In the genomic region with DNA sequence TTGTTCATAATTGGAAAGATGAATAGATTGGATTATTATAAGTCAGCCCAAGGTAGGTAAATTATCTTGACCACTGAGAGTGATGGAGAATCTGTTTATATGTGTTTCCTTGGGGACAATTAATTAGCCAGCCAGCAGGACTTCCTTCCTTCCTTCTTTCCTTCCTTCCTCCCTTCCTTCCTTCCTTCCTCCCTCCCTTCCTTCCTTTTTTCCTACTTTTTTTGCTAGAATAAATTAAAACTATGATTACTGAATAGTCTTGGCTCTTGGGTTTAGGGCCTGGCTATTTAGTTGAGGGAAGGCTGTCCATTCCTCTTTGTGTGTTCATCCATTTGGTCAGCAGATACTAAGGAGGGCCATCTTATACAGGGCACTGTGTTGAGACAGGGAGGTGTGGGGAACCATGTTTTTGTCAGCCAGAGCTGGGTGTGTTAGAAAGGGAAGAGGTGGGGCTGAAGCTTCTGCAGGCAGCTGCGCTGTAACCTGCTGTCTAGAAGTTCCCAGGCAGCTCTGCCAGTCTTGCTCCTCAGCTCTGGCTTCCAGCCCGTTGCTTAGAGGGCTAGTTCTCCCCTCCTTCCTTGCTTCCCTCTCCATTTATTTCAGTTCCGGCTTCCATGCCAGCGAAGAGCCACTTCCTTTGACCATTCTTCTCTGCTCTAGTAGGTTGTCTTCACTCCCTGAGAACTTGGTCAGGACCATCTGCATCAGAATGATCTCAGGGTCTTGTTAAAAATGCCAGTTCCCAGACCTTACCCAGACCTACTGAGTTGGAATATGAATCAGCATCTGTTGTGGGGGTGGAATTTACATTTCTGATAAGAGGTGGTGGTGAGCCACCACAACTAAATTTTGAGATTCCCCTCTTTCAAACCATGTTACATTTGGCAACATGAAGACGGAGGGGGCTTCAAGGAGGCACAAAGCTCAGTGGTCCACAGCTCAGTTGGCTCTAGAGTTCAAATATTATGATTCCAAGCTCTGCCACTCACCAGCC, we compare ENCODE assay signal across 19 cellular contexts.
DNase-seq lines count a peak whose midpoint lies in the region; ATAC-seq and TF ChIP-seq lines count a peak whose summit lies in the region.
"Had no signal": no experiment of that assay in that cellular context is flagged by ENCODE, and none has a peak within 500 bp of the region (broad histone marks: within the 10 kb centered on the region; RNA-seq: fewer than 3 reads in every experiment).

No MANE protein-coding gene starts in this region.

- H3K36me3 ChIP-seq in MG63 (no peaks in the 10 kb centered on the region), SK-N-SH (replicated peaks in 1 of 2; ENCODE audit: control insufficient read depth in 1 of 2, insufficient read depth in 2 of 2, low read length in 1 of 2) (no peaks in the 10 kb centered on the region)
- no peaks in the 10 kb centered on the region for H3K36me3 ChIP-seq in CD8-positive, alpha-beta T cell (ENCODE audit: insufficient read depth, low read length)
- H3K36me3 ChIP-seq: colonic mucosa, Peyer's patch, prostate gland had no signal

- no peak overlapping the region for H2AFZ ChIP-seq in SK-N-SH (ENCODE audit: low read depth)
- H2AFZ ChIP-seq: hepatocyte had no signal

- no peak overlapping the region for H3K4me3 ChIP-seq in MG63
- H3K4me3 ChIP-seq in SK-N-SH (ENCODE audit: low read depth in 2 of 2, low read length in 1 of 2): no peak overlapping the region
- no peak overlapping the region for H3K4me3 ChIP-seq in CD8-positive, alpha-beta T cell (ENCODE audit: low read depth, low read length)
- H3K4me3 ChIP-seq: A549, colonic mucosa, hepatocyte, Peyer's patch, prostate gland had no signal

- no peaks in the 10 kb centered on the region for H3F3A ChIP-seq in SK-N-SH (replicated peaks; ENCODE audit: insufficient read depth)

- peak overlapping the region; percentile 42 for H3K27ac Mint-ChIP-seq in activated CD4-positive, alpha-beta T cell treated with anti-CD3 and anti-CD28 coated beads for 36 hours
- H3K27ac Mint-ChIP-seq in endothelial cell (ENCODE audit: unreplicated experiment): peak overlapping the region; percentile 42
- H3K27ac Mint-ChIP-seq in CD8-positive, alpha-beta T cell: no peak overlapping the region
- H3K27ac Mint-ChIP-seq: naive thymus-derived CD4-positive, alpha-beta T cell had no signal

- H3K4me1 ChIP-seq in SK-N-SH (ENCODE audit: control insufficient read depth in 1 of 2, insufficient read depth in 2 of 2, low read depth in 1 of 2, low read length in 1 of 2): peaks cover 5 to 15% of the 10 kb centered on the region in 2 experiments; a peak in 2 of 4 replicates
- no peaks in the 10 kb centered on the region for H3K4me1 ChIP-seq in CD8-positive, alpha-beta T cell (ENCODE audit: insufficient read depth, low read length)
- H3K4me1 ChIP-seq: colonic mucosa, Peyer's patch, prostate gland had no signal

- peak; percentile 47 for ATAC-seq in activated CD4-positive, alpha-beta T cell treated with anti-CD3 and anti-CD28 coated beads for 36 hours
- no peak for ATAC-seq in GM19397 (IDR thresholded peaks at IDR 0.05; ENCODE audit: unreplicated experiment)
- no peak for ATAC-seq in CD8-positive, alpha-beta T cell
- ATAC-seq: A549; left colon; naive thymus-derived CD4-positive, alpha-beta T cell had no signal

- H3K9ac ChIP-seq in SK-N-SH: no peak overlapping the region

- no peak overlapping the region for H3K4me2 ChIP-seq in SK-N-SH
- H3K4me2 ChIP-seq: A549, hepatocyte had no signal

- no peak for TF ChIP-seq RAD21 in SK-N-SH (IDR thresholded peaks at IDR 0.05; ENCODE audit: low read length)

- POLR2A ChIA-PET in activated CD4-positive, alpha-beta T cell treated with anti-CD3 and anti-CD28 coated beads for 36 hours (lab: Charles Lee): no interaction called here
- POLR2A ChIA-PET in SK-N-SH (lab: Yijun Ruan, JAX): no interaction called here
- POLR2A ChIA-PET in CD8-positive, alpha-beta T cell (lab: Charles Lee): no interaction called here

- TF ChIP-seq CTCF in endothelial cell (IDR thresholded peaks at IDR 0.05; ENCODE audit: unreplicated experiment) (no peak), SK-N-SH (IDR thresholded peaks at IDR 0.05) (no peak)
- no peak for TF ChIP-seq CTCF in CD8-positive, alpha-beta T cell (IDR thresholded peaks at IDR 0.05)

- no peak overlapping the region for H3K4me3 Mint-ChIP-seq in activated CD4-positive, alpha-beta T cell treated with anti-CD3 and anti-CD28 coated beads for 36 hours
- H3K4me3 Mint-ChIP-seq in endothelial cell (ENCODE audit: unreplicated experiment): no peak overlapping the region
- H3K4me3 Mint-ChIP-seq in CD8-positive, alpha-beta T cell: no peak overlapping the region
- H3K4me3 Mint-ChIP-seq: CD8-positive, alpha-beta memory T cell; naive thymus-derived CD4-positive, alpha-beta T cell had no signal

- no peaks in the 10 kb centered on the region for H4K20me1 ChIP-seq in SK-N-SH (ENCODE audit: insufficient read depth)

- H3K27me3 Mint-ChIP-seq in activated CD4-positive, alpha-beta T cell treated with anti-CD3 and anti-CD28 coated beads for 36 hours: peaks cover 23% of the 10 kb centered on the region
- H3K27me3 Mint-ChIP-seq in endothelial cell (ENCODE audit: unreplicated experiment): peaks cover 3% of the 10 kb centered on the region
- H3K27me3 Mint-ChIP-seq in CD8-positive, alpha-beta T cell (ENCODE audit: low read depth): peaks cover 19% of the 10 kb centered on the region

- H3K9me3 ChIP-seq in MG63: no peaks in the 10 kb centered on the region
- no peaks in the 10 kb centered on the region for H3K9me3 ChIP-seq in SK-N-SH
- H3K9me3 ChIP-seq in CD8-positive, alpha-beta T cell (ENCODE audit: low read length): no peaks in the 10 kb centered on the region
- H3K9me3 ChIP-seq: A549, colonic mucosa, Peyer's patch, prostate gland had no signal

- no peaks in the 10 kb centered on the region for H3K79me2 ChIP-seq in SK-N-SH (ENCODE audit: insufficient read depth)
- H3K79me2 ChIP-seq: hepatocyte had no signal

- no peaks in the 10 kb centered on the region for H3K9me3 Mint-ChIP-seq in activated CD4-positive, alpha-beta T cell treated with anti-CD3 and anti-CD28 coated beads for 36 hours (ENCODE audit: low read depth)
- no peaks in the 10 kb centered on the region for H3K9me3 Mint-ChIP-seq in endothelial cell (ENCODE audit: unreplicated experiment)
- H3K9me3 Mint-ChIP-seq in CD8-positive, alpha-beta T cell: no peaks in the 10 kb centered on the region
- H3K9me3 Mint-ChIP-seq: naive thymus-derived CD4-positive, alpha-beta T cell had no signal

- intact Hi-C loops in activated CD4-positive, alpha-beta T cell treated with anti-CD3 and anti-CD28 coated beads for 36 hours (cut with DNase I, micrococcal nuclease): loop anchor here in 1 of 2 experiments (10.0 kb wide), 1 partner anchor 367 kb away; a partner anchor contains a TSS
- intact Hi-C loops in CD8-positive, alpha-beta T cell (cut with DNase I, micrococcal nuclease): no loop called here

- no peak for TF ChIP-seq EP300 in SK-N-SH (IDR thresholded peaks at IDR 0.05; ENCODE audit: borderline replicate concordance in 1 of 2, low read depth in 1 of 2, low read length in 1 of 2)

- peaks cover 11% of the 10 kb centered on the region for H3K4me1 Mint-ChIP-seq in activated CD4-positive, alpha-beta T cell treated with anti-CD3 and anti-CD28 coated beads for 36 hours
- peaks cover 9% of the 10 kb centered on the region for H3K4me1 Mint-ChIP-seq in endothelial cell (ENCODE audit: unreplicated experiment)
- no peaks in the 10 kb centered on the region for H3K4me1 Mint-ChIP-seq in CD8-positive, alpha-beta T cell (ENCODE audit: low read depth)
- H3K4me1 Mint-ChIP-seq: CD8-positive, alpha-beta memory T cell had no signal

- no peak for DNase-seq in activated CD4-positive, alpha-beta T cell treated with anti-CD3 and anti-CD28 coated beads for 36 hours
- DNase-seq in activated CD4-positive, alpha-beta T cell treated with anti-CD3 and anti-CD28 coated beads for 48 hours: no peak
- DNase-seq in MG63: peak; percentile 34
- no peak for DNase-seq in endothelial cell (ENCODE audit: low spot score)
- DNase-seq in pons (ENCODE audit: low spot score): peak; percentile 37
- DNase-seq in SK-N-SH: no peak
- no peak for DNase-seq in CD8-positive, alpha-beta T cell
- DNase-seq: amniotic stem cell; CD8-positive, alpha-beta memory T cell; colonic mucosa; left colon; naive thymus-derived CD4-positive, alpha-beta T cell; NCI-H1930; Peyer's patch; stimulated activated CD4-positive, alpha-beta T cell treated with anti-CD3 and anti-CD28 coated beads, Interleukin-15, amount 100 ng/mL, for 24 hours had no signal

- H3K27ac ChIP-seq in SK-N-SH (ENCODE audit: low read depth in 2 of 2, low read length in 1 of 2): no peak overlapping the region
- no peak overlapping the region for H3K27ac ChIP-seq in CD8-positive, alpha-beta T cell (ENCODE audit: low read depth, low read length)
- H3K27ac ChIP-seq: A549, colonic mucosa, hepatocyte, Peyer's patch, prostate gland had no signal

- H3K9me2 ChIP-seq in SK-N-SH: no peaks in the 10 kb centered on the region

- CTCF ChIA-PET in activated CD4-positive, alpha-beta T cell treated with anti-CD3 and anti-CD28 coated beads for 36 hours (lab: Charles Lee): interaction anchor here (0.6 kb wide), 1 partner anchor 277 kb away, joined by 3 read pairs; no protein-coding TSS in a partner anchor
- CTCF ChIA-PET in SK-N-SH (lab: Yijun Ruan, JAX): interaction anchor here (0.7 to 1.2 kb wide), 5 partner anchors 8 to 573 kb away, joined by 3 to 5 read pairs (median 4); no protein-coding TSS in a partner anchor
- CTCF ChIA-PET in CD8-positive, alpha-beta T cell (lab: Charles Lee): interaction anchor here (1.3 to 1.9 kb wide), 2 partner anchors 9 to 11 kb away, joined by 3 to 7 read pairs; no protein-coding TSS in a partner anchor

- H3K27me3 ChIP-seq in MG63 (no peaks in the 10 kb centered on the region), SK-N-SH (ENCODE audit: insufficient read depth) (no peaks in the 10 kb centered on the region; the same call in 1 of the 2 replicates)
- H3K27me3 ChIP-seq in CD8-positive, alpha-beta T cell (ENCODE audit: insufficient read depth, low read length): no peaks in the 10 kb centered on the region
- H3K27me3 ChIP-seq: colonic mucosa, Peyer's patch had no signal

- 57% methylated on average over 5 of the region's 5 CpGs for WGBS in SK-N-SH (ENCODE audit: low lambda C conversion rate)

- no peaks in the 10 kb centered on the region for H3K36me3 Mint-ChIP-seq in activated CD4-positive, alpha-beta T cell treated with anti-CD3 and anti-CD28 coated beads for 36 hours (ENCODE audit: low read depth)
- no peaks in the 10 kb centered on the region for H3K36me3 Mint-ChIP-seq in endothelial cell (ENCODE audit: low read depth, unreplicated experiment)
- H3K36me3 Mint-ChIP-seq in CD8-positive, alpha-beta T cell: no peaks in the 10 kb centered on the region
- H3K36me3 Mint-ChIP-seq: CD8-positive, alpha-beta memory T cell; naive thymus-derived CD4-positive, alpha-beta T cell had no signal

TF ChIP-seq in SK-N-SH, 30 proteins besides CTCF, POLR2A, EP300 and RAD21 (continues in another document):
- TF ChIP-seq ELF1 (IDR thresholded peaks at IDR 0.05) (no peak), MXI1 (IDR thresholded peaks at IDR 0.05; ENCODE audit: low read depth, low read length) (no peak), CHD2 (IDR thresholded peaks at IDR 0.05; ENCODE audit: low read length, partially characterized antibody) (no peak), NFIC (IDR thresholded peaks at IDR 0.05; ENCODE audit: borderline replicate concordance) (no peak), SIN3A (IDR thresholded peaks at IDR 0.05; ENCODE audit: borderline replicate concordance, low read depth, low read length) (no peak), TEAD4 (IDR thresholded peaks at IDR 0.05; ENCODE audit: borderline replicate concordance, insufficient read depth) (no peak)

Comparison
In these comparisons a context has a peak if more than half of its experiments do, and no peak if none do; other contexts are left out.
1. DNase-seq: peak in MG63 (single experiment) and pons (single experiment); none in activated CD4-positive, alpha-beta T cell treated with anti-CD3 and anti-CD28 coated beads for 36 hours (single experiment), activated CD4-positive, alpha-beta T cell treated with anti-CD3 and anti-CD28 coated beads for 48 hours (single experiment), endothelial cell (single experiment), SK-N-SH (single experiment) and CD8-positive, alpha-beta T cell (0 of 7).